ENCODE assay signal across 21 cellular contexts in genomic region chr19:29269641-29270040, GRCh38.
"Had no signal": no experiment of that assay in that cellular context is flagged by ENCODE, and none has a peak within 500 bp of the region (broad histone marks: within the 10 kb centered on the region; RNA-seq: fewer than 3 reads in every experiment).

No MANE protein-coding gene starts in this region.

- H3K4me3 ChIP-seq: lower lobe of right lung, right lobe of liver, tibial nerve had no signal

- H3K9me3 ChIP-seq: lower lobe of right lung, right lobe of liver had no signal

- H3K4me3 Mint-ChIP-seq: activated CD4-positive, alpha-beta T cell treated with anti-CD3 and anti-CD28 coated beads for 36 hours; activated T-cell treated with anti-CD3 and anti-CD28 coated beads, Interleukin-2, amount 50 U/mL, for 4 hours; activated T-helper 17 cell treated with anti-CD3 and anti-CD28 coated beads, Interleukin-2, amount 50 U/mL, for 72 hours; natural killer cell; stimulated activated memory B cell treated with anti-CD40 and anti-IgM and Interleukin-4, amounts not matched to agents 10 μg/mL and 1 μg/mL and 100 μg/mL, for 72 hours had no signal

- H3K36me3 Mint-ChIP-seq: natural killer cell; stimulated activated memory B cell treated with anti-CD40 and anti-IgM and Interleukin-4, amounts not matched to agents 10 μg/mL and 1 μg/mL and 100 μg/mL, for 72 hours had no signal

- H3K4me1 Mint-ChIP-seq: activated CD4-positive, alpha-beta T cell treated with anti-CD3 and anti-CD28 coated beads for 36 hours; activated T-helper 17 cell treated with anti-CD3 and anti-CD28 coated beads, Interleukin-2, amount 50 U/mL, for 72 hours; stimulated activated memory B cell treated with anti-CD40 and anti-IgM and Interleukin-4, amounts not matched to agents 10 μg/mL and 1 μg/mL and 100 μg/mL, for 72 hours had no signal

- H3K27ac Mint-ChIP-seq: activated CD4-positive, alpha-beta T cell treated with anti-CD3 and anti-CD28 coated beads for 36 hours; activated T-helper 17 cell treated with anti-CD3 and anti-CD28 coated beads, Interleukin-2, amount 50 U/mL, for 72 hours; natural killer cell; stimulated activated memory B cell treated with anti-CD40 and anti-IgM and Interleukin-4, amounts not matched to agents 10 μg/mL and 1 μg/mL and 100 μg/mL, for 72 hours had no signal

- H3K27ac ChIP-seq: brain microvascular endothelial cell, lower lobe of right lung, right lobe of liver, tibial nerve had no signal

- H3K4me1 ChIP-seq: lower lobe of right lung, right lobe of liver, tibial nerve had no signal

- H3K36me3 ChIP-seq: brain microvascular endothelial cell, lower lobe of right lung, right lobe of liver, tibial nerve had no signal

- H3K9me3 Mint-ChIP-seq: activated T-cell treated with anti-CD3 and anti-CD28 coated beads, Interleukin-2, amount 50 U/mL, for 4 hours; activated T-helper 17 cell treated with anti-CD3 and anti-CD28 coated beads, Interleukin-2, amount 50 U/mL, for 72 hours; natural killer cell had no signal

- ATAC-seq: activated CD4-positive, alpha-beta T cell treated with anti-CD3 and anti-CD28 coated beads for 36 hours; activated T-cell treated with anti-CD3 and anti-CD28 coated beads, Interleukin-2, amount 50 U/mL, for 4 hours; activated T-helper 17 cell treated with anti-CD3 and anti-CD28 coated beads, Interleukin-2, amount 50 U/mL, for 72 hours; lower lobe of right lung; natural killer cell; right lobe of liver; stimulated activated memory B cell treated with anti-CD40 and anti-IgM and Interleukin-4, amounts not matched to agents 10 μg/mL and 1 μg/mL and 100 μg/mL, for 72 hours had no signal

- DNase-seq: activated CD4-positive, alpha-beta T cell treated with anti-CD3 and anti-CD28 coated beads for 36 hours; activated CD4-positive, alpha-beta T cell treated with anti-CD3 and anti-CD28 coated beads, Interleukin-2, amount 50 U/mL, for 4 hours; activated CD4-positive, CD25-positive, alpha-beta regulatory T cell; activated gamma-delta T cell treated with Interleukin-2 at 50 U/mL for 16 hours; activated naive CD4-positive, alpha-beta T cell treated with anti-CD3 and anti-CD28 coated beads, Interleukin-2, amount 50 U/mL, for 16 hours; activated T-cell treated with anti-CD3 and anti-CD28 coated beads, Interleukin-2, amount 50 U/mL, for 4 hours; amniotic stem cell; brain microvascular endothelial cell; caudate nucleus; left cardiac atrium; lower lobe of right lung; mesenchymal stem cell; natural killer cell; small intestine; stimulated activated CD4-positive, alpha-beta T cell treated with anti-CD3 and anti-CD28 coated beads, Interleukin-1b, Interleukin-23, amount 100 ng/mL, for 48 hours; stimulated activated CD4-positive, alpha-beta T cell treated with anti-CD3 and anti-CD28 coated beads, Interleukin-4, amount 100 ng/mL, for 4 hours; stimulated activated CD8-positive, alpha-beta memory T cell treated with anti-CD3 and anti-CD28 coated beads, Interleukin-4, amount 100 ng/mL, for 48 hours had no signal

- H3K27me3 ChIP-seq: brain microvascular endothelial cell, right lobe of liver had no signal
